Comparison of ENCODE assay signal across 28 cellular contexts in the genomic region with DNA sequence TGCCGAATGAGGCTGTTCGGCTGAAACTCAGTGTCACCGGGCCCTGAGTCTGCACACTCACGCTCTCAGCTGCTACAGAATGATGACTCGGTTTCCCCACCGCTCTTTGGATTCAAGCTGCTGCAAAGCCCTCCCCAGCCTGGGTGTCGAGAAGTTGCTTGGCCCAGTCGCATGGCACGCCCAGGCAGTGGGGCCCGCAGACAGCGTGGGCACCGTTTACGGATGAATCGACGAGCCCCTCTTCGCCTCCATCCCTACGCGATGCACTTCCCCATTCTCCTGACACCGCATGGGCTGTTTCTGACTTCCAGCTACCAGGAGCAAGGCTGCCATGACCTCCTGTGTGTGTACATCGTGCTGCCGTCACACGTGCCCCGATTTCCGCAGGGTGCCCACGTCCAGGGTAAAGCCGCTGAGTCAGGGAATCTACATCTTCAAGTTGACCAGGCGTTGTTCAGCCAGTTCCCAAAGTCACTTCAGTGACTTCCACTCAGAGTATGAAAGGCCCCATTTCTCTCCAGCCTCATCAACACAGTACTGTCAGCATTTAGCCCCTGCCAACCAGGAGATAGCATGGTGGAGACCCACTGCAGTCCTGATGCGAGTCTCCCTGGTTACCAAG.
DNase-seq lines count a peak whose midpoint lies in the region; ATAC-seq, FAIRE-seq and TF ChIP-seq lines count a peak whose summit lies in the region.
"Had no signal": no experiment of that assay in that cellular context is flagged by ENCODE, and none has a peak within 500 bp of the region (broad histone marks: within the 10 kb centered on the region; RNA-seq: fewer than 3 reads in every experiment).

No MANE protein-coding gene starts in this region.

- H3K79me2 ChIP-seq in K562 (ENCODE audit: control insufficient read depth, insufficient read depth, low read length) (no peaks in the 10 kb centered on the region), neural progenitor cell (ENCODE audit: low read depth) (no peaks in the 10 kb centered on the region)

- peak overlapping the region; percentile 35 for H3K4me3 Mint-ChIP-seq in neural progenitor cell
- H3K4me3 Mint-ChIP-seq: activated naive CD4-positive, alpha-beta T cell treated with anti-CD3 and anti-CD28 coated beads for 36 hours; CD8-positive, alpha-beta T cell; immature natural killer cell; stimulated activated effector memory CD8-positive, alpha-beta T cell treated with anti-CD3 and anti-CD28 coated beads, Interleukin-12 subunit alpha, Interleukin-12 subunit beta, amount 100 ng/mL, for 72 hours had no signal

- H2AFZ ChIP-seq in K562 (ENCODE audit: low read depth, low read length): no peak overlapping the region
- no peak overlapping the region for H2AFZ ChIP-seq in neural progenitor cell (replicated peaks)

- 92 to 96% methylated on average over 28 of the region's 28 CpGs for WGBS in heart right ventricle, 2 donors
- 0% methylated on average over 21 of the region's 28 CpGs for WGBS in K562 (ENCODE audit: insufficient coverage, low coverage, missing lambda C conversion rate)

- H3K27me3 ChIP-seq in heart right ventricle (no peaks in the 10 kb centered on the region), K562 (ENCODE audit: control insufficient read depth in 2 of 2, insufficient read depth in 2 of 2, low read length in 2 of 2) (peaks cover 0 to 54% of the 10 kb centered on the region in 2 experiments; a peak in 3 of 5 replicates), neural progenitor cell (no peaks in the 10 kb centered on the region), upper lobe of right lung (no peaks in the 10 kb centered on the region)
- H3K27me3 ChIP-seq: colonic mucosa, foreskin keratinocyte had no signal

- CTCF ChIA-PET in K562 (lab: Yijun Ruan, JAX; ENCODE audit: low intra/inter-chr PET ratio): no interaction called here

- in situ Hi-C loops in K562 (cut with MboI): no loop called here

- H3K4me3 ChIP-seq in heart right ventricle: no peak overlapping the region
- H3K4me3 ChIP-seq in K562: no peak overlapping the region
- H3K4me3 ChIP-seq in neural progenitor cell: no peak overlapping the region
- no peak overlapping the region for H3K4me3 ChIP-seq in upper lobe of right lung
- H3K4me3 ChIP-seq: colonic mucosa had no signal

- H3K36me3 Mint-ChIP-seq in neural progenitor cell: no peaks in the 10 kb centered on the region
- H3K36me3 Mint-ChIP-seq: CD8-positive, alpha-beta T cell; immature natural killer cell; stimulated activated effector memory CD8-positive, alpha-beta T cell treated with anti-CD3 and anti-CD28 coated beads, Interleukin-12 subunit alpha, Interleukin-12 subunit beta, amount 100 ng/mL, for 72 hours had no signal

- H3K4me1 ChIP-seq in heart right ventricle (peaks cover 11 to 45% (median 28%) of the 10 kb centered on the region in 9 donors), K562 (replicated peaks in 1 of 2; ENCODE audit: control insufficient read depth in 2 of 2, insufficient read depth in 2 of 2, low read length in 2 of 2) (no peaks in the 10 kb centered on the region), neural progenitor cell (no peaks in the 10 kb centered on the region), upper lobe of right lung (peaks cover 4% of the 10 kb centered on the region)
- H3K4me1 ChIP-seq: colonic mucosa had no signal

- H3K27ac Mint-ChIP-seq in neural progenitor cell: no peak overlapping the region
- H3K27ac Mint-ChIP-seq: activated naive CD4-positive, alpha-beta T cell treated with anti-CD3 and anti-CD28 coated beads for 36 hours; CD8-positive, alpha-beta T cell; immature natural killer cell; stimulated activated effector memory CD8-positive, alpha-beta T cell treated with anti-CD3 and anti-CD28 coated beads, Interleukin-12 subunit alpha, Interleukin-12 subunit beta, amount 100 ng/mL, for 72 hours had no signal

- no peak for FAIRE-seq in K562 (lab: Jason Lieb, UNC)
- FAIRE-seq: bronchial epithelial cell, GM12891 had no signal

- H3K9ac ChIP-seq in K562 (ENCODE audit: insufficient read depth in 1 of 2, low read depth in 2 of 2, low read length in 2 of 2): no peak overlapping the region
- H3K9ac ChIP-seq in neural progenitor cell: no peak overlapping the region

- no peaks in the 10 kb centered on the region for H3F3A ChIP-seq in neural progenitor cell (ENCODE audit: low read depth)

- peaks cover 0 to 6% (median 0%) of the 10 kb centered on the region in 11 donors for H3K9me3 ChIP-seq in heart right ventricle
- no peaks in the 10 kb centered on the region for H3K9me3 ChIP-seq in K562 (replicated peaks; ENCODE audit: control insufficient read depth, insufficient read depth, low read depth, low read length)
- H3K9me3 ChIP-seq in neural progenitor cell (ENCODE audit: low read depth): no peaks in the 10 kb centered on the region
- H3K9me3 ChIP-seq in upper lobe of right lung: no peaks in the 10 kb centered on the region
- H3K9me3 ChIP-seq: colonic mucosa had no signal

- intact Hi-C loops in heart right ventricle (cut with DNase I) (loop anchor here in 1 of 10 donors (2.0 kb wide), 1 partner anchor 60 kb away; a partner anchor contains a TSS), cardiac septum (cut with DNase I) (no loop called here), K562 (cut with micrococcal nuclease) (no loop called here), upper lobe of right lung (cut with DNase I) (no loop called here)

- POLR2A ChIA-PET in K562 (lab: Yijun Ruan, JAX): no interaction called here

- H3K4me1 Mint-ChIP-seq in neural progenitor cell: peaks cover 3% of the 10 kb centered on the region
- H3K4me1 Mint-ChIP-seq: immature natural killer cell; stimulated activated effector memory CD8-positive, alpha-beta T cell treated with anti-CD3 and anti-CD28 coated beads, Interleukin-12 subunit alpha, Interleukin-12 subunit beta, amount 100 ng/mL, for 72 hours had no signal

- H4K20me1 ChIP-seq in K562 (replicated peaks; ENCODE audit: control insufficient read depth, insufficient read depth, low read length): no peaks in the 10 kb centered on the region
- H4K20me1 ChIP-seq in neural progenitor cell (ENCODE audit: low read depth): no peaks in the 10 kb centered on the region

- peaks cover 2% of the 10 kb centered on the region for H3K27me3 Mint-ChIP-seq in neural progenitor cell (ENCODE audit: insufficient read depth, low read depth)

- H3K4me2 ChIP-seq in K562 (ENCODE audit: insufficient read depth, low read length) (no peak overlapping the region), neural progenitor cell (no peak overlapping the region)

- no peaks in the 10 kb centered on the region for H3K36me3 ChIP-seq in heart right ventricle
- H3K36me3 ChIP-seq in K562 (ENCODE audit: control insufficient read depth, insufficient read depth, low read length): no peaks in the 10 kb centered on the region
- H3K36me3 ChIP-seq in neural progenitor cell: no peaks in the 10 kb centered on the region
- no peaks in the 10 kb centered on the region for H3K36me3 ChIP-seq in upper lobe of right lung
- H3K36me3 ChIP-seq: colonic mucosa had no signal

- H3K27ac ChIP-seq in heart right ventricle: peak overlapping the region in 8 of 10 donors; percentile 54 to 87 (median 76)
- no peak overlapping the region for H3K27ac ChIP-seq in K562 (ENCODE audit: extremely low read depth, low read depth, low read length)
- no peak overlapping the region for H3K27ac ChIP-seq in neural progenitor cell
- H3K27ac ChIP-seq in upper lobe of right lung: peak overlapping the region; percentile 65
- H3K27ac ChIP-seq: colonic mucosa, foreskin keratinocyte had no signal

- TF ChIP-seq CTCF in heart right ventricle (IDR thresholded peaks at IDR 0.05) (no peak), K562 (IDR thresholded peaks at IDR 0.05 in 2 of 3, conservative IDR thresholded peaks at IDR 0.05 in 1 of 3; ENCODE audit: insufficient read depth in 2 of 3, low read depth in 1 of 3, low read length in 3 of 3) (no peak), neural progenitor cell (IDR thresholded peaks at IDR 0.05) (no peak), upper lobe of right lung (IDR thresholded peaks at IDR 0.05) (no peak)

- TF ChIP-seq POLR2A in K562 (conservative IDR thresholded peaks at IDR 0.05): no peak

- BruUV-seq in K562 (replicated peaks; lab: Mats Ljungman, UMichigan): no TSS peak

- no peaks in the 10 kb centered on the region for H3K9me3 Mint-ChIP-seq in neural progenitor cell
- H3K9me3 Mint-ChIP-seq: activated naive CD4-positive, alpha-beta T cell treated with anti-CD3 and anti-CD28 coated beads for 36 hours; stimulated activated effector memory CD8-positive, alpha-beta T cell treated with anti-CD3 and anti-CD28 coated beads, Interleukin-12 subunit alpha, Interleukin-12 subunit beta, amount 100 ng/mL, for 72 hours had no signal

- DNase-seq in heart right ventricle: peak in 1 of 2 donors; percentile 8
- no peak for DNase-seq in cardiac septum (ENCODE audit: low spot score)
- no peak for DNase-seq in K562 (ENCODE audit: extremely low read depth in 1 of 4, low spot score in 3 of 4)
- DNase-seq in neural progenitor cell (ENCODE audit: low spot score): no peak
- no peak for DNase-seq in upper lobe of right lung
- no peak for DNase-seq in OCI-M1 (lab: John Stamatoyannopoulos, UW)
- DNase-seq: activated CD4-positive, alpha-beta T cell treated with anti-CD3 and anti-CD28 coated beads, Interleukin-2, amount 50 U/mL, for 4 hours; activated CD4-positive, CD25-positive, alpha-beta regulatory T cell; activated naive CD4-positive, alpha-beta T cell treated with anti-CD3 and anti-CD28 coated beads for 36 hours; AML-193; CD8-positive, alpha-beta T cell; DMS 273 treated with DMSO at 0.1 percent for 48 hours; effector memory CD4-positive, alpha-beta T cell; erythroblast; hypothalamus; immature natural killer cell; NCI-H1105 treated with DMSO at 0.1 percent for 48 hours; NCI-H2029; nucleus accumbens; stimulated activated CD4-positive, alpha-beta T cell treated with anti-CD3 and anti-CD28 coated beads, Interleukin-12 subunit alpha, Interleukin-12 subunit beta, amount 100 ng/mL, for 4 hours; stimulated activated CD4-positive, alpha-beta T cell treated with anti-CD3 and anti-CD28 coated beads, Interleukin-4, amount 100 ng/mL, for 1 hour had no signal

- TF ChIP-seq RAD21 in K562 (CRISPR knock-in tag; conservative IDR thresholded peaks at IDR 0.05 in 1 of 2, IDR thresholded peaks at IDR 0.05 in 1 of 2): no peak

- no peaks in the 10 kb centered on the region for H3K9me1 ChIP-seq in K562 (ENCODE audit: control insufficient read depth, insufficient read depth, low read length)

- no peak for ATAC-seq in heart right ventricle
- no peak for ATAC-seq in K562
- no peak for ATAC-seq in upper lobe of right lung
- no peak for ATAC-seq in activated CD4-positive, CD25-positive, alpha-beta regulatory T cell treated with anti-CD3 and anti-CD28 coated beads, Interleukin-2, amount 50 U/mL, for 24 hours
- no peak for ATAC-seq in GM18861 (IDR thresholded peaks at IDR 0.05; ENCODE audit: unreplicated experiment)
- ATAC-seq: CD8-positive, alpha-beta T cell; stimulated activated effector memory CD8-positive, alpha-beta T cell treated with anti-CD3 and anti-CD28 coated beads, Interleukin-12 subunit alpha, Interleukin-12 subunit beta, amount 100 ng/mL, for 72 hours had no signal

- no peak for TF ChIP-seq EP300 in K562 (IDR thresholded peaks at IDR 0.05; ENCODE audit: low read length)

TF ChIP-seq in K562, 482 proteins besides CTCF, POLR2A, EP300 and RAD21 (continues in another document):
- TF ChIP-seq ZNF780A (CRISPR knock-in tag; IDR thresholded peaks at IDR 0.05) (no peak), PHF21A (IDR thresholded peaks at IDR 0.05; ENCODE audit: borderline replicate concordance, low read depth) (no peak)

Comparison
In these comparisons a context has a peak if more than half of its experiments do, and no peak if none do; other contexts are left out.
1. H3K27ac ChIP-seq: peak in heart right ventricle (8 of 10) and upper lobe of right lung (single experiment); none in K562 (single experiment) and neural progenitor cell (single experiment).